Comparison of ENCODE assay signal across 1 cellular context in the genomic region with DNA sequence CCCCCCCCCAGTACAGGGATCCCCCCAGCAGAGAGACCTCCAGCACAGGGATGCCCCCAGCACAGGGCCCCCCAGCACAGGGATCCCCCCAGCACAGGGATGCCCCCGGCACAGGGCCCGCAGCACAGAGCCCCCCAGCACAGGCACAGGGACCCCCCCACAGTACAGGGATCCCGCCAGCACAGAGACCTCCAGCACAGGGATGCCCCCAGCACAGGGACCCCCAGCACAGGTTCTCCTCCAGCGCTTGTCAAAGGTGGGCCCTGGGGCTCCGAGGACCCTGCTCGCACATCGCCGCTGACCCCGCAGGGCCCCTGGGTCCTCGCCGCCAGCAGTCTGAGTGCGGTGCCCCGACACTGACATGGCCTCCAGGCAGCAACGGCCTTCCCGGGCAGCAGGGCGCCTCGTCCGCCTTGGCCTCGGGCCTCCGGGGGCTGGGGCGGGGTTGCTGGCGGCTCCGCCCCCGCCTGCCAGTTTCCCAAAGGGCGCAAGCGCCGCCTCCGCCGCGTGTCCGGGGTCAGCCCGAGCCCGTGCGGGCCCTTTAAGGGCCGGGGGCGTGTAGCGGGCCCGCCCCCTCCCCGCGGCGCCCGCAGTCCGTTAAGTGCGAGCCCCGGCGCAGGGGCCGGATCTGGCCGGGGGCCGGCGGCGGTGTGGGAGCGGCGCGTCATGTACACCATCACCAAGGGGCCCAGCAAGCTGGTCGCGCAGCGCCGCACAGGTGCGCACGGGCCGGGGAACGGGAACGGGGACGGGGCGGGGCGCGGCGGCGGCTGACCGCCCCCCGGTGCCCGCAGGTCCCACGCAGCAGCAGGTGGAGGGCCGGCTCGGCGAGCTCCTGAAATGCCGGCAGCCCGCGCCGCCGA.
A peak's percentile ranks its signal among the peaks of the same experiment; 100 is the strongest.
TF ChIP-seq lines count a peak whose summit lies in the region.

TSS of gene MCRIP2 (plus strand) at position 503 of the 863 bp plus-strand sequence. CDS start at position 667, 164 bp downstream.

TF ChIP-seq in HepG2, 621 proteins besides CTCF, POLR2A, EP300 and RAD21 (continued from another document and continues in another):
- no peak for TF ChIP-seq ZBTB40 (IDR thresholded peaks at IDR 0.05)
- no peak for TF ChIP-seq ZBTB40 (CRISPR knock-in tag; IDR thresholded peaks at IDR 0.05)
- TF ChIP-seq, protein P1, sequence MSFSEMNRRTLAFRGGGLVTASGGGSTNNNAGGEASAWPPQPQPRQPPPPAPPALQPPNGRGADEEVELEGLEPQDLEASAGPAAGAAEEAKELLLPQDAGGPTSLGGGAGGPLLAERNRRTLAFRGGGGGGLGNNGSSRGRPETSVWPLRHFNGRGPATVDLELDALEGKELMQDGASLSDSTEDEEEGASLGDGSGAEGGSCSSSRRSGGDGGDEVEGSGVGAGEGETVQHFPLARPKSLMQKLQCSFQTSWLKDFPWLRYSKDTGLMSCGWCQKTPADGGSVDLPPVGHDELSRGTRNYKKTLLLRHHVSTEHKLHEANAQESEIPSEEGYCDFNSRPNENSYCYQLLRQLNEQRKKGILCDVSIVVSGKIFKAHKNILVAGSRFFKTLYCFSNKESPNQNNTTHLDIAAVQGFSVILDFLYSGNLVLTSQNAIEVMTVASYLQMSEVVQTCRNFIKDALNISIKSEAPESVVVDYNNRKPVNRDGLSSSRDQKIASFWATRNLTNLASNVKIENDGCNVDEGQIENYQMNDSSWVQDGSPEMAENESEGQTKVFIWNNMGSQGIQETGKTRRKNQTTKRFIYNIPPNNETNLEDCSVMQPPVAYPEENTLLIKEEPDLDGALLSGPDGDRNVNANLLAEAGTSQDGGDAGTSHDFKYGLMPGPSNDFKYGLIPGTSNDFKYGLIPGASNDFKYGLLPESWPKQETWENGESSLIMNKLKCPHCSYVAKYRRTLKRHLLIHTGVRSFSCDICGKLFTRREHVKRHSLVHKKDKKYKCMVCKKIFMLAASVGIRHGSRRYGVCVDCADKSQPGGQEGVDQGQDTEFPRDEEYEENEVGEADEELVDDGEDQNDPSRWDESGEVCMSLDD (CRISPR knock-in tag; IDR thresholded peaks at IDR 0.05; ENCODE audit: borderline replicate concordance) = peak; percentile 46; the same call in 1 of the 2 replicates
- no peak for TF ChIP-seq RFX3 (CRISPR knock-in tag; IDR thresholded peaks at IDR 0.05)
- TF ChIP-seq KDM5B (CRISPR knock-in tag; IDR thresholded peaks at IDR 0.05; ENCODE audit: borderline replicate concordance) = peak; percentile 59; the same call in 1 of the 2 replicates
- no peak for TF ChIP-seq ZNF510 (CRISPR knock-in tag; IDR thresholded peaks at IDR 0.05; ENCODE audit: low read depth)
- TF ChIP-seq TRIM24 (CRISPR knock-in tag; IDR thresholded peaks at IDR 0.05) = no peak
- TF ChIP-seq, protein P2, sequence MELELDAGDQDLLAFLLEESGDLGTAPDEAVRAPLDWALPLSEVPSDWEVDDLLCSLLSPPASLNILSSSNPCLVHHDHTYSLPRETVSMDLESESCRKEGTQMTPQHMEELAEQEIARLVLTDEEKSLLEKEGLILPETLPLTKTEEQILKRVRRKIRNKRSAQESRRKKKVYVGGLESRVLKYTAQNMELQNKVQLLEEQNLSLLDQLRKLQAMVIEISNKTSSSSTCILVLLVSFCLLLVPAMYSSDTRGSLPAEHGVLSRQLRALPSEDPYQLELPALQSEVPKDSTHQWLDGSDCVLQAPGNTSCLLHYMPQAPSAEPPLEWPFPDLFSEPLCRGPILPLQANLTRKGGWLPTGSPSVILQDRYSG (CRISPR knock-in tag; IDR thresholded peaks at IDR 0.05) = no peak
- peak; percentile 88 for TF ChIP-seq POLR2G (IDR thresholded peaks at IDR 0.05; ENCODE audit: low read depth, low read length)
- 0 out of 2 replicates have a peak, but pooled peaks have one; percentile 13 for TF ChIP-seq NKX3-1 (CRISPR knock-in tag; IDR thresholded peaks at IDR 0.05)
- no peak; the same call in 1 of the 2 replicates for TF ChIP-seq KDM3A (CRISPR knock-in tag; IDR thresholded peaks at IDR 0.05; ENCODE audit: low read depth)
- TF ChIP-seq ZNF580 (CRISPR knock-in tag; IDR thresholded peaks at IDR 0.05; ENCODE audit: borderline replicate concordance, low read depth) = peak; percentile 29; the same call in 1 of the 2 replicates
- no peak for TF ChIP-seq ZNF782 (CRISPR knock-in tag; IDR thresholded peaks at IDR 0.05; ENCODE audit: borderline replicate concordance)
- no peak for TF ChIP-seq ZNF530 (CRISPR knock-in tag; IDR thresholded peaks at IDR 0.05; ENCODE audit: low read depth)
- TF ChIP-seq HDAC2 (CRISPR knock-in tag; IDR thresholded peaks at IDR 0.05) = no peak; the same call in 1 of the 2 replicates
- TF ChIP-seq NR2F2 (IDR thresholded peaks at IDR 0.05; ENCODE audit: borderline replicate concordance, low read depth) = no peak
- no peak; the same call in 1 of the 2 replicates for TF ChIP-seq ZSCAN9 (CRISPR knock-in tag; IDR thresholded peaks at IDR 0.05; ENCODE audit: borderline replicate concordance)
- 0 out of 2 replicates have a peak, but pooled peaks have one; percentile 84 for TF ChIP-seq CAMTA2 (CRISPR knock-in tag; IDR thresholded peaks at IDR 0.05; ENCODE audit: borderline replicate concordance)
- no peak for TF ChIP-seq SRSF9 (IDR thresholded peaks at IDR 0.05; ENCODE audit: borderline replicate concordance, insufficient read depth, low read depth, low read length, poor library complexity, severe bottlenecking)
- TF ChIP-seq ZNF800 (CRISPR knock-in tag; IDR thresholded peaks at IDR 0.05) = no peak
- no peak for TF ChIP-seq CBX5 (CRISPR knock-in tag; IDR thresholded peaks at IDR 0.05; ENCODE audit: borderline replicate concordance)
- TF ChIP-seq ZNF703 (CRISPR knock-in tag; IDR thresholded peaks at IDR 0.05; ENCODE audit: borderline replicate concordance) = no peak
- TF ChIP-seq MYNN (CRISPR knock-in tag; IDR thresholded peaks at IDR 0.05; ENCODE audit: low read depth) = no peak
- peak; percentile 77 for TF ChIP-seq SAP130 (CRISPR knock-in tag; IDR thresholded peaks at IDR 0.05; ENCODE audit: low read depth)
- TF ChIP-seq, protein P3, sequence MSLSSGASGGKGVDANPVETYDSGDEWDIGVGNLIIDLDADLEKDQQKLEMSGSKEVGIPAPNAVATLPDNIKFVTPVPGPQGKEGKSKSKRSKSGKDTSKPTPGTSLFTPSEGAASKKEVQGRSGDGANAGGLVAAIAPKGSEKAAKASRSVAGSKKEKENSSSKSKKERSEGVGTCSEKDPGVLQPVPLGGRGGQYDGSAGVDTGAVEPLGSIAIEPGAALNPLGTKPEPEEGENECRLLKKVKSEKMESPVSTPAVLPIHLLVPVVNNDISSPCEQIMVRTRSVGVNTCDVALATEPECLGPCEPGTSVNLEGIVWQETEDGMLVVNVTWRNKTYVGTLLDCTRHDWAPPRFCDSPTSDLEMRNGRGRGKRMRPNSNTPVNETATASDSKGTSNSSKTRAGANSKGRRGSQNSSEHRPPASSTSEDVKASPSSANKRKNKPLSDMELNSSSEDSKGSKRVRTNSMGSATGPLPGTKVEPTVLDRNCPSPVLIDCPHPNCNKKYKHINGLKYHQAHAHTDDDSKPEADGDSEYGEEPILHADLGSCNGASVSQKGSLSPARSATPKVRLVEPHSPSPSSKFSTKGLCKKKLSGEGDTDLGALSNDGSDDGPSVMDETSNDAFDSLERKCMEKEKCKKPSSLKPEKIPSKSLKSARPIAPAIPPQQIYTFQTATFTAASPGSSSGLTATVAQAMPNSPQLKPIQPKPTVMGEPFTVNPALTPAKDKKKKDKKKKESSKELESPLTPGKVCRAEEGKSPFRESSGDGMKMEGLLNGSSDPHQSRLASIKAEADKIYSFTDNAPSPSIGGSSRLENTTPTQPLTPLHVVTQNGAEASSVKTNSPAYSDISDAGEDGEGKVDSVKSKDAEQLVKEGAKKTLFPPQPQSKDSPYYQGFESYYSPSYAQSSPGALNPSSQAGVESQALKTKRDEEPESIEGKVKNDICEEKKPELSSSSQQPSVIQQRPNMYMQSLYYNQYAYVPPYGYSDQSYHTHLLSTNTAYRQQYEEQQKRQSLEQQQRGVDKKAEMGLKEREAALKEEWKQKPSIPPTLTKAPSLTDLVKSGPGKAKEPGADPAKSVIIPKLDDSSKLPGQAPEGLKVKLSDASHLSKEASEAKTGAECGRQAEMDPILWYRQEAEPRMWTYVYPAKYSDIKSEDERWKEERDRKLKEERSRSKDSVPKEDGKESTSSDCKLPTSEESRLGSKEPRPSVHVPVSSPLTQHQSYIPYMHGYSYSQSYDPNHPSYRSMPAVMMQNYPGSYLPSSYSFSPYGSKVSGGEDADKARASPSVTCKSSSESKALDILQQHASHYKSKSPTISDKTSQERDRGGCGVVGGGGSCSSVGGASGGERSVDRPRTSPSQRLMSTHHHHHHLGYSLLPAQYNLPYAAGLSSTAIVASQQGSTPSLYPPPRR (CRISPR knock-in tag; IDR thresholded peaks at IDR 0.05; ENCODE audit: borderline replicate concordance) = no peak
- TF ChIP-seq, protein P4, sequence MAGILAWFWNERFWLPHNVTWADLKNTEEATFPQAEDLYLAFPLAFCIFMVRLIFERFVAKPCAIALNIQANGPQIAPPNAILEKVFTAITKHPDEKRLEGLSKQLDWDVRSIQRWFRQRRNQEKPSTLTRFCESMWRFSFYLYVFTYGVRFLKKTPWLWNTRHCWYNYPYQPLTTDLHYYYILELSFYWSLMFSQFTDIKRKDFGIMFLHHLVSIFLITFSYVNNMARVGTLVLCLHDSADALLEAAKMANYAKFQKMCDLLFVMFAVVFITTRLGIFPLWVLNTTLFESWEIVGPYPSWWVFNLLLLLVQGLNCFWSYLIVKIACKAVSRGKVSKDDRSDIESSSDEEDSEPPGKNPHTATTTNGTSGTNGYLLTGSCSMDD (CRISPR knock-in tag; IDR thresholded peaks at IDR 0.05) = no peak
